Comparison of ENCODE assay signal across 1 cellular context in the genomic region with DNA sequence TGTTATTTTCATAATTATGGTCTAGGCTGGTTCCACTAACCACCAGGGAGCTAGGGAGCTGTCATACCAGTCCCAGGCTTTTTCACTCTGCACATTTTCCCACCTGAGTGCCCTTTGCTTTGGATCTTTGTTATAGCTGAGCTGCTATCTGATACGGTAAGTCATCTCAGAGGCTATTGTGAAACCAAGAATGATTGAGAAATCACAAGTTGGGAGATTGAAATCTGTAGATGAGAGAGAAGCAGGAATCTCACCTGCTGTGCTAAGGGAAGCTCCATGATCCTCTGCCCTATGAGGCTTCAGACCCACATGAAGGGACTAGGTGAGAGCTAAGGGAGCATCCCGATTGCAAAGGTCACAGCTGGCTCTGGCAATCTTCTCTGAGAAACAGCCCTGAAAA.
TF ChIP-seq lines count a peak whose summit lies in the region.

No MANE protein-coding gene starts in this region.

TF ChIP-seq in GM23338, 12 proteins besides CTCF, POLR2A, EP300 and RAD21 (continued from another document):
- TF ChIP-seq, protein P1, sequence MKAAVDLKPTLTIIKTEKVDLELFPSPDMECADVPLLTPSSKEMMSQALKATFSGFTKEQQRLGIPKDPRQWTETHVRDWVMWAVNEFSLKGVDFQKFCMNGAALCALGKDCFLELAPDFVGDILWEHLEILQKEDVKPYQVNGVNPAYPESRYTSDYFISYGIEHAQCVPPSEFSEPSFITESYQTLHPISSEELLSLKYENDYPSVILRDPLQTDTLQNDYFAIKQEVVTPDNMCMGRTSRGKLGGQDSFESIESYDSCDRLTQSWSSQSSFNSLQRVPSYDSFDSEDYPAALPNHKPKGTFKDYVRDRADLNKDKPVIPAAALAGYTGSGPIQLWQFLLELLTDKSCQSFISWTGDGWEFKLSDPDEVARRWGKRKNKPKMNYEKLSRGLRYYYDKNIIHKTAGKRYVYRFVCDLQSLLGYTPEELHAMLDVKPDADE (IDR thresholded peaks at IDR 0.05) = no peak
- TF ChIP-seq, protein P2, sequence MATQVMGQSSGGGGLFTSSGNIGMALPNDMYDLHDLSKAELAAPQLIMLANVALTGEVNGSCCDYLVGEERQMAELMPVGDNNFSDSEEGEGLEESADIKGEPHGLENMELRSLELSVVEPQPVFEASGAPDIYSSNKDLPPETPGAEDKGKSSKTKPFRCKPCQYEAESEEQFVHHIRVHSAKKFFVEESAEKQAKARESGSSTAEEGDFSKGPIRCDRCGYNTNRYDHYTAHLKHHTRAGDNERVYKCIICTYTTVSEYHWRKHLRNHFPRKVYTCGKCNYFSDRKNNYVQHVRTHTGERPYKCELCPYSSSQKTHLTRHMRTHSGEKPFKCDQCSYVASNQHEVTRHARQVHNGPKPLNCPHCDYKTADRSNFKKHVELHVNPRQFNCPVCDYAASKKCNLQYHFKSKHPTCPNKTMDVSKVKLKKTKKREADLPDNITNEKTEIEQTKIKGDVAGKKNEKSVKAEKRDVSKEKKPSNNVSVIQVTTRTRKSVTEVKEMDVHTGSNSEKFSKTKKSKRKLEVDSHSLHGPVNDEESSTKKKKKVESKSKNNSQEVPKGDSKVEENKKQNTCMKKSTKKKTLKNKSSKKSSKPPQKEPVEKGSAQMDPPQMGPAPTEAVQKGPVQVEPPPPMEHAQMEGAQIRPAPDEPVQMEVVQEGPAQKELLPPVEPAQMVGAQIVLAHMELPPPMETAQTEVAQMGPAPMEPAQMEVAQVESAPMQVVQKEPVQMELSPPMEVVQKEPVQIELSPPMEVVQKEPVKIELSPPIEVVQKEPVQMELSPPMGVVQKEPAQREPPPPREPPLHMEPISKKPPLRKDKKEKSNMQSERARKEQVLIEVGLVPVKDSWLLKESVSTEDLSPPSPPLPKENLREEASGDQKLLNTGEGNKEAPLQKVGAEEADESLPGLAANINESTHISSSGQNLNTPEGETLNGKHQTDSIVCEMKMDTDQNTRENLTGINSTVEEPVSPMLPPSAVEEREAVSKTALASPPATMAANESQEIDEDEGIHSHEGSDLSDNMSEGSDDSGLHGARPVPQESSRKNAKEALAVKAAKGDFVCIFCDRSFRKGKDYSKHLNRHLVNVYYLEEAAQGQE (IDR thresholded peaks at IDR 0.05; ENCODE audit: unreplicated experiment) = no peak
- TF ChIP-seq POLR2AphosphoS5 (IDR thresholded peaks at IDR 0.05; ENCODE audit: low read depth) (no peak), NANOG (IDR thresholded peaks at IDR 0.05; ENCODE audit: borderline replicate concordance) (no peak), EZH2 (IDR thresholded peaks at IDR 0.05; ENCODE audit: low read depth, unreplicated experiment) (no peak), EZH2phosphoT487 (IDR thresholded peaks at IDR 0.05; ENCODE audit: unreplicated experiment) (no peak), ZNF331 (CRISPR knock-in tag; IDR thresholded peaks at IDR 0.05; ENCODE audit: low read depth) (no peak)
- TF ChIP-seq, protein P3, sequence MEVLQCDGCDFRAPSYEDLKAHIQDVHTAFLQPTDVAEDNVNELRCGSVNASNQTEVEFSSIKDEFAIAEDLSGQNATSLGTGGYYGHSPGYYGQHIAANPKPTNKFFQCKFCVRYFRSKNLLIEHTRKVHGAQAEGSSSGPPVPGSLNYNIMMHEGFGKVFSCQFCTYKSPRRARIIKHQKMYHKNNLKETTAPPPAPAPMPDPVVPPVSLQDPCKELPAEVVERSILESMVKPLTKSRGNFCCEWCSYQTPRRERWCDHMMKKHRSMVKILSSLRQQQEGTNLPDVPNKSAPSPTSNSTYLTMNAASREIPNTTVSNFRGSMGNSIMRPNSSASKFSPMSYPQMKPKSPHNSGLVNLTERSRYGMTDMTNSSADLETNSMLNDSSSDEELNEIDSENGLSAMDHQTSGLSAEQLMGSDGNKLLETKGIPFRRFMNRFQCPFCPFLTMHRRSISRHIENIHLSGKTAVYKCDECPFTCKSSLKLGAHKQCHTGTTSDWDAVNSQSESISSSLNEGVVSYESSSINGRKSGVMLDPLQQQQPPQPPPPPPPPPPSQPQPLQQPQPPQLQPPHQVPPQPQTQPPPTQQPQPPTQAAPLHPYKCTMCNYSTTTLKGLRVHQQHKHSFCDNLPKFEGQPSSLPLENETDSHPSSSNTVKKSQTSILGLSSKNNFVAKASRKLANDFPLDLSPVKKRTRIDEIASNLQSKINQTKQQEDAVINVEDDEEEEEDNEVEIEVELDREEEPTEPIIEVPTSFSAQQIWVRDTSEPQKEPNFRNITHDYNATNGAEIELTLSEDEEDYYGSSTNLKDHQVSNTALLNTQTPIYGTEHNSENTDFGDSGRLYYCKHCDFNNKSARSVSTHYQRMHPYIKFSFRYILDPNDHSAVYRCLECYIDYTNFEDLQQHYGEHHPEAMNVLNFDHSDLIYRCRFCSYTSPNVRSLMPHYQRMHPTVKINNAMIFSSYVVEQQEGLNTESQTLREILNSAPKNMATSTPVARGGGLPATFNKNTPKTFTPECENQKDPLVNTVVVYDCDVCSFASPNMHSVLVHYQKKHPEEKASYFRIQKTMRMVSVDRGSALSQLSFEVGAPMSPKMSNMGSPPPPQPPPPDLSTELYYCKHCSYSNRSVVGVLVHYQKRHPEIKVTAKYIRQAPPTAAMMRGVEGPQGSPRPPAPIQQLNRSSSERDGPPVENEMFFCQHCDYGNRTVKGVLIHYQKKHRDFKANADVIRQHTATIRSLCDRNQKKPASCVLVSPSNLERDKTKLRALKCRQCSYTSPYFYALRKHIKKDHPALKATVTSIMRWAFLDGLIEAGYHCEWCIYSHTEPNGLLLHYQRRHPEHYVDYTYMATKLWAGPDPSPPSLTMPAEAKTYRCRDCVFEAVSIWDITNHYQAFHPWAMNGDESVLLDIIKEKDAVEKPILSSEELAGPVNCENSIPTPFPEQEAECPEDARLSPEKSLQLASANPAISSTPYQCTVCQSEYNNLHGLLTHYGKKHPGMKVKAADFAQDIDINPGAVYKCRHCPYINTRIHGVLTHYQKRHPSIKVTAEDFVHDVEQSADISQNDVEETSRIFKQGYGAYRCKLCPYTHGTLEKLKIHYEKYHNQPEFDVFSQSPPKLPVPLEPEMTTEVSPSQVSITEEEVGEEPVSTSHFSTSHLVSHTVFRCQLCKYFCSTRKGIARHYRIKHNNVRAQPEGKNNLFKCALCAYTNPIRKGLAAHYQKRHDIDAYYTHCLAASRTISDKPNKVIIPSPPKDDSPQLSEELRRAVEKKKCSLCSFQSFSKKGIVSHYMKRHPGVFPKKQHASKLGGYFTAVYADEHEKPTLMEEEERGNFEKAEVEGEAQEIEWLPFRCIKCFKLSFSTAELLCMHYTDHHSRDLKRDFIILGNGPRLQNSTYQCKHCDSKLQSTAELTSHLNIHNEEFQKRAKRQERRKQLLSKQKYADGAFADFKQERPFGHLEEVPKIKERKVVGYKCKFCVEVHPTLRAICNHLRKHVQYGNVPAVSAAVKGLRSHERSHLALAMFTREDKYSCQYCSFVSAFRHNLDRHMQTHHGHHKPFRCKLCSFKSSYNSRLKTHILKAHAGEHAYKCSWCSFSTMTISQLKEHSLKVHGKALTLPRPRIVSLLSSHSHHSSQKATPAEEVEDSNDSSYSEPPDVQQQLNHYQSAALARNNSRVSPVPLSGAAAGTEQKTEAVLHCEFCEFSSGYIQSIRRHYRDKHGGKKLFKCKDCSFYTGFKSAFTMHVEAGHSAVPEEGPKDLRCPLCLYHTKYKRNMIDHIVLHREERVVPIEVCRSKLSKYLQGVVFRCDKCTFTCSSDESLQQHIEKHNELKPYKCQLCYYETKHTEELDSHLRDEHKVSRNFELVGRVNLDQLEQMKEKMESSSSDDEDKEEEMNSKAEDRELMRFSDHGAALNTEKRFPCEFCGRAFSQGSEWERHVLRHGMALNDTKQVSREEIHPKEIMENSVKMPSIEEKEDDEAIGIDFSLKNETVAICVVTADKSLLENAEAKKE (CRISPR knock-in tag; IDR thresholded peaks at IDR 0.05) = no peak
